Comparison of ENCODE assay signal across 26 cellular contexts in the genomic region with DNA sequence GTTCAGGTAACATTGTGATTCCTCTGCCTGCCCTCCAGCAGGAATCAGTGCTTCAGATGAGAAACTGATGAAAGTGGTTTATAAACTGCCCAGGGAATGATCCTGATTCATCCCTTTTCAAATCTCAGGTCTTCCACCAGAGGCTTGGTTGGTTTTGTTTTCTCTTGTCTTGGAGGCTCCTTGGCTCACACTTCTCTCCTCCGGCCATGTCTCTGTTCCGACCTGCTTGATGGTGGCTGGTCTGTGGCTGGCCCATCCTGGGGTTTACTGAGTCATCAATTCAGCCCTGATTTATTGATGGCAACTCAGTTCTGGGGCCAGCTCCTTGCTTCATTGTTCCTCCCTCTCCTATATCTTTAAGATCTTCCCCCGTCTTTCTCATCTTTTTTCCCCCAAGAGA. TPM values are rescaled to one million over a fixed set of nuclear protein-coding genes. Genes with fewer than 3 reads are reported as not detected.
A peak's percentile ranks its signal among the peaks of the same experiment; 100 is the strongest.
DNase-seq lines count a peak whose midpoint lies in the region; ATAC-seq and TF ChIP-seq lines count a peak whose summit lies in the region.
"Had no signal": no experiment of that assay in that cellular context is flagged by ENCODE, and none has a peak within 500 bp of the region (broad histone marks: within the 10 kb centered on the region; RNA-seq: fewer than 3 reads in every experiment).

No MANE protein-coding gene starts in this region.

- peaks cover 21% of the 10 kb centered on the region for H3K4me1 Mint-ChIP-seq in MCF 10A (ENCODE audit: insufficient read depth, unreplicated experiment)
- H3K4me1 Mint-ChIP-seq in nephron progenitor cell: peaks cover 24% of the 10 kb centered on the region

- no peak for TF ChIP-seq POLR2A in breast epithelium (IDR thresholded peaks at IDR 0.05)
- TF ChIP-seq POLR2A in vagina (IDR thresholded peaks at IDR 0.05): no peak

- no peak overlapping the region for H3K27ac ChIP-seq in breast epithelium
- H3K27ac ChIP-seq in epithelial cell of prostate: peak overlapping the region; percentile 65
- H3K27ac ChIP-seq in vagina: peak overlapping the region; percentile 44
- no peak overlapping the region for H3K27ac ChIP-seq in right atrium auricular region
- H3K27ac ChIP-seq: 22Rv1, BLaER1, Peyer's patch had no signal

- intact Hi-C loops in MCF 10A (cut with micrococcal nuclease) (no loop called here), breast epithelium (cut with DNase I; ENCODE audit: low total_unique reads) (no loop called here), vagina (cut with DNase I) (no loop called here)

- BruUV-seq in MCF 10A (replicated peaks; lab: Mats Ljungman, UMichigan): no TSS peak

- H3K27ac Mint-ChIP-seq in MCF 10A (ENCODE audit: low read depth, unreplicated experiment) (no peak overlapping the region), nephron progenitor cell (peak overlapping the region; percentile 13)
- H3K27ac Mint-ChIP-seq: CD4-positive, alpha-beta T cell had no signal

- H3K9me3 ChIP-seq in breast epithelium (no peaks in the 10 kb centered on the region), vagina (no peaks in the 10 kb centered on the region), right atrium auricular region (no peaks in the 10 kb centered on the region)
- H3K9me3 ChIP-seq: BLaER1, Peyer's patch had no signal

- H3K4me1 ChIP-seq in breast epithelium: no peaks in the 10 kb centered on the region
- peaks cover 21% of the 10 kb centered on the region for H3K4me1 ChIP-seq in vagina
- no peaks in the 10 kb centered on the region for H3K4me1 ChIP-seq in right atrium auricular region
- H3K4me1 ChIP-seq: BLaER1, Peyer's patch had no signal

- POLR2A ChIA-PET in MCF 10A (lab: Yijun Ruan, JAX): interaction anchor here (0.6 kb wide), 1 partner anchor 43 kb away, joined by 3 read pairs; no protein-coding TSS in a partner anchor

- H3K27me3 ChIP-seq in breast epithelium (no peaks in the 10 kb centered on the region), vagina (no peaks in the 10 kb centered on the region), right atrium auricular region (no peaks in the 10 kb centered on the region)
- H3K27me3 ChIP-seq: BLaER1, Peyer's patch had no signal

- H3K27me3 Mint-ChIP-seq in MCF 10A (ENCODE audit: insufficient read depth, unreplicated experiment) (no peaks in the 10 kb centered on the region), nephron progenitor cell (ENCODE audit: low read depth, poor library complexity) (peaks cover 27% of the 10 kb centered on the region)

- H3K9me3 Mint-ChIP-seq in MCF 10A (ENCODE audit: unreplicated experiment): no peaks in the 10 kb centered on the region
- no peaks in the 10 kb centered on the region for H3K9me3 Mint-ChIP-seq in nephron progenitor cell
- H3K9me3 Mint-ChIP-seq: CD4-positive, alpha-beta T cell had no signal

- H3K36me3 Mint-ChIP-seq in MCF 10A (ENCODE audit: insufficient read depth, unreplicated experiment) (no peaks in the 10 kb centered on the region), nephron progenitor cell (ENCODE audit: low read depth) (no peaks in the 10 kb centered on the region)

- H3K4me3 Mint-ChIP-seq in MCF 10A (ENCODE audit: unreplicated experiment) (no peak overlapping the region), nephron progenitor cell (no peak overlapping the region)
- H3K4me3 Mint-ChIP-seq: CD4-positive, alpha-beta T cell had no signal

- no peak for ATAC-seq in GM19023 (IDR thresholded peaks at IDR 0.05; ENCODE audit: unreplicated experiment)
- no peak for ATAC-seq in activated CD4-positive, CD25-positive, alpha-beta regulatory T cell treated with anti-CD3 and anti-CD28 coated beads, Interleukin-2, amount 50 U/mL, for 24 hours
- ATAC-seq: GM12878 had no signal

- peak; percentile 42 for DNase-seq in MCF 10A (ENCODE audit: unreplicated experiment)
- no peak for DNase-seq in breast epithelium (ENCODE audit: low spot score in 2 of 2)
- peak; percentile 48 for DNase-seq in epithelial cell of prostate (ENCODE audit: low read depth, low spot score)
- DNase-seq in nephron progenitor cell: no peak
- DNase-seq in vagina (ENCODE audit: extremely low spot score in 2 of 2): no peak
- no peak for DNase-seq in right atrium auricular region (ENCODE audit: low spot score)
- DNase-seq: ACHN; CD4-positive, alpha-beta T cell; COR-L47; DMS 273 treated with DMSO at 0.1 percent for 48 hours; DND-41; GOT3; NCI-H1092; NCI-H1436 treated with DMSO at 0.1 percent for 48 hours; NCI-H1930; NCI-H226; NCI-H510A treated with DMSO at 0.1 percent for 48 hours; NCI-H774; NK-92 treated with Interleukin-12 subunit alpha and Interleukin-12 subunit beta, amount 100 ng/mL, for 24 hours; Peyer's patch; SHP77 had no signal

- CTCF ChIA-PET in MCF 10A (lab: Yijun Ruan, JAX): interaction anchor here (0.7 kb wide), 1 partner anchor 30 kb away, joined by 3 read pairs; no protein-coding TSS in a partner anchor

- H3K36me3 ChIP-seq in breast epithelium (no peaks in the 10 kb centered on the region), vagina (no peaks in the 10 kb centered on the region), right atrium auricular region (no peaks in the 10 kb centered on the region)
- H3K36me3 ChIP-seq: BLaER1, Peyer's patch had no signal

- H3K4me3 ChIP-seq in breast epithelium (no peak overlapping the region), vagina (no peak overlapping the region), right atrium auricular region (no peak overlapping the region)
- H3K4me3 ChIP-seq: BLaER1, GM12878, Peyer's patch had no signal

- TF ChIP-seq CTCF in MCF 10A (IDR thresholded peaks at IDR 0.05; ENCODE audit: unreplicated experiment): no peak
- TF ChIP-seq CTCF in breast epithelium (IDR thresholded peaks at IDR 0.05): no peak
- no peak for TF ChIP-seq CTCF in nephron progenitor cell (IDR thresholded peaks at IDR 0.05)
- TF ChIP-seq CTCF in vagina (IDR thresholded peaks at IDR 0.05): no peak
- TF ChIP-seq CTCF in right atrium auricular region (IDR thresholded peaks at IDR 0.05): no peak

RNA-seq across cellular contexts. Expression of a gene that starts 56.6 kb away (rescaled TPM):
- total RNA-seq in MCF 10A (2022): 87.5 and 95.0 TPM in 2 replicates
- total RNA-seq in breast epithelium: 10 to 100 TPM; 29.5 to 78.9 (median 42.1) TPM
- 286 TPM for total RNA-seq in vagina
- total RNA-seq in right atrium auricular region: 10 to 100 TPM; 25.0 to 51.5 TPM

Comparison
In these comparisons a context has a peak if more than half of its experiments do, and no peak if none do; other contexts are left out.
1. DNase-seq: peak in MCF 10A (single experiment) and epithelial cell of prostate (single experiment); none in breast epithelium (0 of 2), nephron progenitor cell (single experiment), vagina (0 of 2) and right atrium auricular region (single experiment).
2. H3K27ac ChIP-seq: peak in epithelial cell of prostate (single experiment) and vagina (single experiment); none in breast epithelium (0 of 2) and right atrium auricular region (0 of 2).